Comparison of ENCODE assay signal across 28 cellular contexts in the genomic region with DNA sequence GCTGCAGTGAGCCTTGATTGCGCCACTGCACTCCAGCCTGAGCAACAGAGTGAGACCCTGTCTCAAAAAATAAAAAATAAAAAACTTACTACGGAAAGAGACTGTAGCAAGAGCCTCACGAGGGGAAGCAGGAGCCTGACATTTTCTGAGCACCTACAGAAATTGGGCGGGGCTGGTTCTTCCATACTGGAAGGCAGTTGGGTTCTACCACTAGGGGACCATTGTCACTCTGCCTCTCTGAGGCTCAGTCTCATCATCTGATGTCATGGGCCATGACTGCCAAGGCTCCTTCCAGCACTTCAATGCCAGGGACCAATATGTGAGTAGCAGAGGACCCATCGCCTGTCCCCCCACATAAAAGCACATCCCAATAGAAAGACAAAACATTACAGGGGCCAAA. TPM values are rescaled to one million over a fixed set of nuclear protein-coding genes. Genes with fewer than 3 reads are reported as not detected.
A peak's percentile ranks its signal among the peaks of the same experiment; 100 is the strongest.
DNase-seq lines count a peak whose midpoint lies in the region; ATAC-seq, FAIRE-seq and TF ChIP-seq lines count a peak whose summit lies in the region.
"Had no signal": no experiment of that assay in that cellular context is flagged by ENCODE, and none has a peak within 500 bp of the region (broad histone marks: within the 10 kb centered on the region; RNA-seq: fewer than 3 reads in every experiment).

No MANE protein-coding gene starts in this region.

- TF ChIP-seq CTCF in activated CD8-positive, alpha-beta T cell treated with anti-CD3 and anti-CD28 coated beads for 36 hours (IDR thresholded peaks at IDR 0.05): no peak
- TF ChIP-seq CTCF in activated B cell treated with CpG ODN at 0.5 μM for 24 hours (IDR thresholded peaks at IDR 0.05) (no peak), omental fat pad (IDR thresholded peaks at IDR 0.05) (no peak)

- DNase-seq in activated CD8-positive, alpha-beta T cell treated with anti-CD3 and anti-CD28 coated beads for 36 hours: peak; percentile 15
- DNase-seq in activated CD8-positive, alpha-beta T cell treated with anti-CD3 and anti-CD28 coated beads, Interleukin-2, amount 10 ng/mL, durations not matched to agents 7 days and 5 days: no peak
- no peak for DNase-seq in GM18507 (ENCODE audit: extremely low spot score, insufficient read length, low read depth)
- no peak for DNase-seq in activated B cell treated with CpG ODN at 0.5 μM for 24 hours
- no peak for DNase-seq in HT-29 (ENCODE audit: low spot score)
- DNase-seq in GM03348 (ENCODE audit: low spot score): no peak
- DNase-seq in omental fat pad (ENCODE audit: low spot score): no peak
- DNase-seq: activated effector memory CD4-positive, alpha-beta T cell treated with Interleukin-2 at 50 U/mL for 16 hours; aorta; CD4-positive, alpha-beta T cell; kidney glomerular epithelial cell; midbrain; MM.1S; naive thymus-derived CD4-positive, alpha-beta T cell; NCI-H1436; NCI-H2081 treated with DMSO at 0.1 percent for 48 hours; NCI-H2227 treated with DMSO at 0.1 percent for 48 hours; NCI-H69; occipital lobe; psoas muscle; SK-N-SH; stimulated activated CD4-positive, alpha-beta T cell treated with anti-CD3 and anti-CD28 coated beads, Interleukin-4, amount 100 ng/mL, for 24 hours; upper lobe of left lung had no signal

- POLR2A ChIA-PET in activated CD8-positive, alpha-beta T cell treated with anti-CD3 and anti-CD28 coated beads for 36 hours (lab: Charles Lee): no interaction called here
- POLR2A ChIA-PET in activated CD8-positive, alpha-beta T cell treated with anti-CD3 and anti-CD28 coated beads, Interleukin-2, amount 10 ng/mL, durations not matched to agents 7 days and 5 days (lab: Charles Lee): no interaction called here
- POLR2A ChIA-PET in activated B cell treated with CpG ODN at 0.5 μM for 24 hours (lab: Charles Lee): no interaction called here

- H3K27me3 Mint-ChIP-seq in activated CD8-positive, alpha-beta T cell treated with anti-CD3 and anti-CD28 coated beads for 36 hours: no peaks in the 10 kb centered on the region
- H3K27me3 Mint-ChIP-seq in activated CD8-positive, alpha-beta T cell treated with anti-CD3 and anti-CD28 coated beads, Interleukin-2, amount 10 ng/mL, durations not matched to agents 7 days and 5 days (ENCODE audit: low read depth): no peaks in the 10 kb centered on the region
- no peaks in the 10 kb centered on the region for H3K27me3 Mint-ChIP-seq in activated B cell treated with CpG ODN at 0.5 μM for 24 hours
- H3K27me3 Mint-ChIP-seq: activated naive CD8-positive, alpha-beta T cell; CD4-positive, alpha-beta T cell; naive thymus-derived CD4-positive, alpha-beta T cell had no signal

- ATAC-seq in activated CD8-positive, alpha-beta T cell treated with anti-CD3 and anti-CD28 coated beads for 36 hours: peak; percentile 22
- no peak for ATAC-seq in activated CD8-positive, alpha-beta T cell treated with anti-CD3 and anti-CD28 coated beads, Interleukin-2, amount 10 ng/mL, durations not matched to agents 7 days and 5 days
- ATAC-seq in activated B cell treated with CpG ODN at 0.5 μM for 24 hours (ENCODE audit: low read depth): no peak
- no peak for ATAC-seq in omental fat pad (ENCODE audit: low FRiP score)
- no peak for ATAC-seq in GM18517 (IDR thresholded peaks at IDR 0.05; ENCODE audit: unreplicated experiment)
- ATAC-seq: psoas muscle, Right ventricle myocardium inferior had no signal

- H3K4me3 Mint-ChIP-seq in activated CD8-positive, alpha-beta T cell treated with anti-CD3 and anti-CD28 coated beads for 36 hours: no peak overlapping the region
- H3K4me3 Mint-ChIP-seq in activated CD8-positive, alpha-beta T cell treated with anti-CD3 and anti-CD28 coated beads, Interleukin-2, amount 10 ng/mL, durations not matched to agents 7 days and 5 days: no peak overlapping the region
- H3K4me3 Mint-ChIP-seq in activated B cell treated with CpG ODN at 0.5 μM for 24 hours: no peak overlapping the region
- H3K4me3 Mint-ChIP-seq: activated naive CD8-positive, alpha-beta T cell; CD4-positive, alpha-beta T cell; naive thymus-derived CD4-positive, alpha-beta T cell; T-helper 1 cell treated with Interleukin-12 subunit alpha and Interleukin-12 subunit beta and Interleukin-4 antibody, amounts not matched to agents 30 μg/mL and 1 μg/mL, for 36 hours had no signal

- H3K9me3 Mint-ChIP-seq in activated CD8-positive, alpha-beta T cell treated with anti-CD3 and anti-CD28 coated beads for 36 hours: no peaks in the 10 kb centered on the region
- H3K9me3 Mint-ChIP-seq in activated CD8-positive, alpha-beta T cell treated with anti-CD3 and anti-CD28 coated beads, Interleukin-2, amount 10 ng/mL, durations not matched to agents 7 days and 5 days (ENCODE audit: insufficient read depth): no peaks in the 10 kb centered on the region
- no peaks in the 10 kb centered on the region for H3K9me3 Mint-ChIP-seq in activated B cell treated with CpG ODN at 0.5 μM for 24 hours
- H3K9me3 Mint-ChIP-seq: CD4-positive, alpha-beta T cell; naive thymus-derived CD4-positive, alpha-beta T cell; T-helper 1 cell treated with Interleukin-12 subunit alpha and Interleukin-12 subunit beta and Interleukin-4 antibody, amounts not matched to agents 30 μg/mL and 1 μg/mL, for 36 hours had no signal

- intact Hi-C loops in activated CD8-positive, alpha-beta T cell treated with anti-CD3 and anti-CD28 coated beads for 36 hours (cut with micrococcal nuclease): no loop called here
- intact Hi-C loops in activated B cell treated with CpG ODN at 0.5 μM for 24 hours (cut with micrococcal nuclease): no loop called here

- peak; percentile 77 for FAIRE-seq in GM18507 (lab: Jason Lieb, UNC)
- FAIRE-seq: D721Med had no signal

- CTCF ChIA-PET in activated CD8-positive, alpha-beta T cell treated with anti-CD3 and anti-CD28 coated beads for 36 hours (lab: Charles Lee): no interaction called here
- CTCF ChIA-PET in activated CD8-positive, alpha-beta T cell treated with anti-CD3 and anti-CD28 coated beads, Interleukin-2, amount 10 ng/mL, durations not matched to agents 7 days and 5 days (lab: Charles Lee): interaction anchor here (1.2 to 2.3 kb wide), 3 partner anchors 13 to 139 kb away, joined by 3 to 5 read pairs (median 4); no protein-coding TSS in a partner anchor
- CTCF ChIA-PET in activated B cell treated with CpG ODN at 0.5 μM for 24 hours (lab: Charles Lee): no interaction called here

- H3K36me3 Mint-ChIP-seq in activated CD8-positive, alpha-beta T cell treated with anti-CD3 and anti-CD28 coated beads for 36 hours (ENCODE audit: low read depth): peaks cover 34% of the 10 kb centered on the region
- peaks cover 35% of the 10 kb centered on the region for H3K36me3 Mint-ChIP-seq in activated CD8-positive, alpha-beta T cell treated with anti-CD3 and anti-CD28 coated beads, Interleukin-2, amount 10 ng/mL, durations not matched to agents 7 days and 5 days (ENCODE audit: low read depth)
- H3K36me3 Mint-ChIP-seq in activated B cell treated with CpG ODN at 0.5 μM for 24 hours (ENCODE audit: low read depth): peaks cover 12% of the 10 kb centered on the region
- H3K36me3 Mint-ChIP-seq: activated naive CD8-positive, alpha-beta T cell had no signal

- peak overlapping the region; percentile 64 for H3K27ac Mint-ChIP-seq in activated CD8-positive, alpha-beta T cell treated with anti-CD3 and anti-CD28 coated beads for 36 hours
- no peak overlapping the region for H3K27ac Mint-ChIP-seq in activated CD8-positive, alpha-beta T cell treated with anti-CD3 and anti-CD28 coated beads, Interleukin-2, amount 10 ng/mL, durations not matched to agents 7 days and 5 days
- peak overlapping the region; percentile 76 for H3K27ac Mint-ChIP-seq in activated B cell treated with CpG ODN at 0.5 μM for 24 hours
- H3K27ac Mint-ChIP-seq: CD4-positive, alpha-beta T cell; T-helper 1 cell treated with Interleukin-12 subunit alpha and Interleukin-12 subunit beta and Interleukin-4 antibody, amounts not matched to agents 30 μg/mL and 1 μg/mL, for 36 hours had no signal

- H3K4me1 Mint-ChIP-seq in activated CD8-positive, alpha-beta T cell treated with anti-CD3 and anti-CD28 coated beads for 36 hours (ENCODE audit: low read depth): peaks cover 74% of the 10 kb centered on the region
- peaks cover 76% of the 10 kb centered on the region for H3K4me1 Mint-ChIP-seq in activated CD8-positive, alpha-beta T cell treated with anti-CD3 and anti-CD28 coated beads, Interleukin-2, amount 10 ng/mL, durations not matched to agents 7 days and 5 days (ENCODE audit: low read depth)
- peaks cover 90% of the 10 kb centered on the region for H3K4me1 Mint-ChIP-seq in activated B cell treated with CpG ODN at 0.5 μM for 24 hours

RNA-seq across cellular contexts. Expression of gene SH3KBP1, which starts 8.2 kb away (rescaled TPM):
- 10 to 100 TPM; 80.9 to 86.9 TPM for total RNA-seq in activated CD8-positive, alpha-beta T cell treated with anti-CD3 and anti-CD28 coated beads for 36 hours
- total RNA-seq in activated CD8-positive, alpha-beta T cell treated with anti-CD3 and anti-CD28 coated beads, Interleukin-2, amount 10 ng/mL, durations not matched to agents 7 days and 5 days: 10 to 100 TPM; 85.6 to 95.3 TPM
- total RNA-seq in activated B cell treated with CpG ODN at 0.5 μM for 24 hours (86.3 and 101 TPM in 2 replicates), omental fat pad (10 to 100 TPM; 41.1 to 58.6 (median 47.2) TPM)
- total RNA-seq in HT-29 (2014; rRNA removed; shearing (Covaris generic)): 22.5 and 24.8 TPM in 2 replicates
